1 cellular context compared by ENCODE assay signal in genomic region chr2:84963692-84964405, GRCh38.
A peak's percentile ranks its signal among the peaks of the same experiment; 100 is the strongest.
TF ChIP-seq lines count a peak whose summit lies in the region.

No MANE protein-coding gene starts in this region.

TF ChIP-seq in HepG2, 621 proteins besides CTCF, POLR2A, EP300 and RAD21 (continued from another document and continues in another):
- TF ChIP-seq ZNF512 (CRISPR knock-in tag; IDR thresholded peaks at IDR 0.05), result no peak
- no peak for TF ChIP-seq ZFYVE20 (CRISPR knock-in tag; IDR thresholded peaks at IDR 0.05; ENCODE audit: borderline replicate concordance, low read depth)
- peak; percentile 96 for TF ChIP-seq FOSL2 (CRISPR knock-in tag; IDR thresholded peaks at IDR 0.05)
- TF ChIP-seq ZXDC (CRISPR knock-in tag; IDR thresholded peaks at IDR 0.05), result peak; percentile 88
- 0 out of 2 replicates have a peak, but pooled peaks have one; percentile 78 for TF ChIP-seq ZNF510 (CRISPR knock-in tag; IDR thresholded peaks at IDR 0.05; ENCODE audit: low read depth)
- TF ChIP-seq ZNF143 (CRISPR knock-in tag; IDR thresholded peaks at IDR 0.05), result no peak
- TF ChIP-seq RBAK (CRISPR knock-in tag; IDR thresholded peaks at IDR 0.05), result no peak
- no peak for TF ChIP-seq RXRA (CRISPR knock-in tag; IDR thresholded peaks at IDR 0.05)
- TF ChIP-seq ZBTB20 (CRISPR knock-in tag; IDR thresholded peaks at IDR 0.05; ENCODE audit: borderline replicate concordance, low read depth), result peak; percentile 46; the same call in 1 of the 2 replicates
- TF ChIP-seq ZBTB33 (CRISPR knock-in tag; IDR thresholded peaks at IDR 0.05), result peak; percentile 19; the same call in 1 of the 2 replicates
- TF ChIP-seq HIVEP1 (CRISPR knock-in tag; IDR thresholded peaks at IDR 0.05), result no peak
- TF ChIP-seq, protein P1, sequence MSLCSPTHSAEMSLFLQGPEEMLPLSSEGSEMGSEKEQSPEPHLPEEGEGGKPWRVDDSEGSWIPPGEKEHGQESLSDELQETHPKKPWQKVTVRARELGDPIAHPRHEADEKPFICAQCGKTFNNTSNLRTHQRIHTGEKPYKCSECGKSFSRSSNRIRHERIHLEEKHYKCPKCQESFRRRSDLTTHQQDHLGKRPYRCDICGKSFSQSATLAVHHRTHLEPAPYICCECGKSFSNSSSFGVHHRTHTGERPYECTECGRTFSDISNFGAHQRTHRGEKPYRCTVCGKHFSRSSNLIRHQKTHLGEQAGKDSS (CRISPR knock-in tag; IDR thresholded peaks at IDR 0.05; ENCODE audit: borderline replicate concordance, low read depth), result 0 out of 2 replicates have a peak, but pooled peaks have one; percentile 79
- peak; percentile 14; the same call in 1 of the 2 replicates for TF ChIP-seq SRY (CRISPR knock-in tag; IDR thresholded peaks at IDR 0.05)
- TF ChIP-seq TAF1 (CRISPR knock-in tag; IDR thresholded peaks at IDR 0.05), result peak; percentile 41; the same call in 1 of the 2 replicates
- TF ChIP-seq, protein P2, sequence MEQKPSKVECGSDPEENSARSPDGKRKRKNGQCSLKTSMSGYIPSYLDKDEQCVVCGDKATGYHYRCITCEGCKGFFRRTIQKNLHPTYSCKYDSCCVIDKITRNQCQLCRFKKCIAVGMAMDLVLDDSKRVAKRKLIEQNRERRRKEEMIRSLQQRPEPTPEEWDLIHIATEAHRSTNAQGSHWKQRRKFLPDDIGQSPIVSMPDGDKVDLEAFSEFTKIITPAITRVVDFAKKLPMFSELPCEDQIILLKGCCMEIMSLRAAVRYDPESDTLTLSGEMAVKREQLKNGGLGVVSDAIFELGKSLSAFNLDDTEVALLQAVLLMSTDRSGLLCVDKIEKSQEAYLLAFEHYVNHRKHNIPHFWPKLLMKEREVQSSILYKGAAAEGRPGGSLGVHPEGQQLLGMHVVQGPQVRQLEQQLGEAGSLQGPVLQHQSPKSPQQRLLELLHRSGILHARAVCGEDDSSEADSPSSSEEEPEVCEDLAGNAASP (CRISPR knock-in tag; IDR thresholded peaks at IDR 0.05; ENCODE audit: borderline replicate concordance), result peak; percentile 40; the same call in 1 of the 2 replicates
- no peak for TF ChIP-seq NFAT5 (CRISPR knock-in tag; IDR thresholded peaks at IDR 0.05)
- peak; percentile 84 for TF ChIP-seq NR2F6 (IDR thresholded peaks at IDR 0.05)
- peak; percentile 89 for TF ChIP-seq NR2F6 (CRISPR knock-in tag; IDR thresholded peaks at IDR 0.05)
- no peak for TF ChIP-seq ZNF446 (CRISPR knock-in tag; IDR thresholded peaks at IDR 0.05)
- no peak for TF ChIP-seq HOXA9 (CRISPR knock-in tag; IDR thresholded peaks at IDR 0.05; ENCODE audit: borderline replicate concordance)
- TF ChIP-seq ZNF383 (CRISPR knock-in tag; IDR thresholded peaks at IDR 0.05; ENCODE audit: borderline replicate concordance), result no peak
- peak; percentile 94 for TF ChIP-seq ERF (CRISPR knock-in tag; IDR thresholded peaks at IDR 0.05)
- TF ChIP-seq ZNF234 (CRISPR knock-in tag; conservative IDR thresholded peaks at IDR 0.05), result no peak
- peak; percentile 98 for TF ChIP-seq CEBPG (CRISPR knock-in tag; IDR thresholded peaks at IDR 0.05)
- TF ChIP-seq HNF4A (CRISPR knock-in tag; IDR thresholded peaks at IDR 0.05), result peak; percentile 95
- TF ChIP-seq, protein P3, sequence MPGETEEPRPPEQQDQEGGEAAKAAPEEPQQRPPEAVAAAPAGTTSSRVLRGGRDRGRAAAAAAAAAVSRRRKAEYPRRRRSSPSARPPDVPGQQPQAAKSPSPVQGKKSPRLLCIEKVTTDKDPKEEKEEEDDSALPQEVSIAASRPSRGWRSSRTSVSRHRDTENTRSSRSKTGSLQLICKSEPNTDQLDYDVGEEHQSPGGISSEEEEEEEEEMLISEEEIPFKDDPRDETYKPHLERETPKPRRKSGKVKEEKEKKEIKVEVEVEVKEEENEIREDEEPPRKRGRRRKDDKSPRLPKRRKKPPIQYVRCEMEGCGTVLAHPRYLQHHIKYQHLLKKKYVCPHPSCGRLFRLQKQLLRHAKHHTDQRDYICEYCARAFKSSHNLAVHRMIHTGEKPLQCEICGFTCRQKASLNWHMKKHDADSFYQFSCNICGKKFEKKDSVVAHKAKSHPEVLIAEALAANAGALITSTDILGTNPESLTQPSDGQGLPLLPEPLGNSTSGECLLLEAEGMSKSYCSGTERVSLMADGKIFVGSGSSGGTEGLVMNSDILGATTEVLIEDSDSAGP (CRISPR knock-in tag; IDR thresholded peaks at IDR 0.05; ENCODE audit: borderline replicate concordance), result no peak; the same call in 1 of the 2 replicates
- TF ChIP-seq, protein P4, sequence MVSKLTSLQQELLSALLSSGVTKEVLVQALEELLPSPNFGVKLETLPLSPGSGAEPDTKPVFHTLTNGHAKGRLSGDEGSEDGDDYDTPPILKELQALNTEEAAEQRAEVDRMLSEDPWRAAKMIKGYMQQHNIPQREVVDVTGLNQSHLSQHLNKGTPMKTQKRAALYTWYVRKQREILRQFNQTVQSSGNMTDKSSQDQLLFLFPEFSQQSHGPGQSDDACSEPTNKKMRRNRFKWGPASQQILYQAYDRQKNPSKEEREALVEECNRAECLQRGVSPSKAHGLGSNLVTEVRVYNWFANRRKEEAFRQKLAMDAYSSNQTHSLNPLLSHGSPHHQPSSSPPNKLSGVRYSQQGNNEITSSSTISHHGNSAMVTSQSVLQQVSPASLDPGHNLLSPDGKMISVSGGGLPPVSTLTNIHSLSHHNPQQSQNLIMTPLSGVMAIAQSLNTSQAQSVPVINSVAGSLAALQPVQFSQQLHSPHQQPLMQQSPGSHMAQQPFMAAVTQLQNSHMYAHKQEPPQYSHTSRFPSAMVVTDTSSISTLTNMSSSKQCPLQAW (CRISPR knock-in tag; IDR thresholded peaks at IDR 0.05), result peak; percentile 83
- peak; percentile 85 for TF ChIP-seq CBX1 (IDR thresholded peaks at IDR 0.05; ENCODE audit: low read depth)
- peak; percentile 91 for TF ChIP-seq ATF3 (CRISPR knock-in tag; IDR thresholded peaks at IDR 0.05)
- no peak for TF ChIP-seq ZNF432 (CRISPR knock-in tag; IDR thresholded peaks at IDR 0.05; ENCODE audit: borderline replicate concordance)
- TF ChIP-seq MAX (IDR thresholded peaks at IDR 0.05), result peak; percentile 95
- peak; percentile 96 for TF ChIP-seq MIER3 (CRISPR knock-in tag; IDR thresholded peaks at IDR 0.05; ENCODE audit: borderline replicate concordance)
- TF ChIP-seq SP140L (CRISPR knock-in tag; IDR thresholded peaks at IDR 0.05; ENCODE audit: borderline replicate concordance), result no peak; the same call in 1 of the 2 replicates
- no peak for TF ChIP-seq ZNF180 (CRISPR knock-in tag; IDR thresholded peaks at IDR 0.05; ENCODE audit: borderline replicate concordance, low read depth)
- TF ChIP-seq SYNCRIP (IDR thresholded peaks at IDR 0.05; ENCODE audit: insufficient read depth, low read depth, low read length), result no peak
- peak; percentile 100 for TF ChIP-seq ZKSCAN5 (CRISPR knock-in tag; IDR thresholded peaks at IDR 0.05)
